Comparison of ENCODE assay signal across 2 cellular contexts in the genomic region with DNA sequence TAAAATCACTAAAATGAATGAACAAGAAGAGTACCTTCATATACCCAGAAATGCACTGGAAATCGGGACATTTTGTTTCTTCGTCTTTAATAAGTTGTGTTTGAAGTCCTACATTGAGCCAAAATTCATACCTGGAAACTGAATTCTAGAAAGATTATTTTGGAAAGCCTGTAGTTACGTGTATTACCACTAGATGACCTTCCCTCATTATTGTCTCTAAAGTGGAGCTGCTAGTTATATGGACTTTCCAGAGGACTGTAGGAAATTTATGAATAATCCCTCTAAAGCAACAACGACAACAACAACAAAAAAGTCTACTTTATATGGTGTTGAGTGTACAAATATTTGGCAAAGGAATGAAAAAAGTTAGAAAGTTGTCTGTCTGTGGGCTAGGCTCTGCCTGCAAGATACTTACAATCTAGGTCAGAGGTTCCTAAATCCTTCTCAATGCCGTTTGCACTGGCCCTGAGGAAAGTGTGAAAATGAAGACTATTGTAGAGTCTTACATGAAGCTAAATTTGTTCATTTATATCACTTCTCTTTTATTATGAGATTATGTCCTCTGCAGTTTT.
TF ChIP-seq lines count a peak whose summit lies in the region.

No MANE protein-coding gene starts in this region.

TF ChIP-seq in IMR-90, 13 proteins besides CTCF, POLR2A, EP300 and RAD21:
- TF ChIP-seq, protein P1, sequence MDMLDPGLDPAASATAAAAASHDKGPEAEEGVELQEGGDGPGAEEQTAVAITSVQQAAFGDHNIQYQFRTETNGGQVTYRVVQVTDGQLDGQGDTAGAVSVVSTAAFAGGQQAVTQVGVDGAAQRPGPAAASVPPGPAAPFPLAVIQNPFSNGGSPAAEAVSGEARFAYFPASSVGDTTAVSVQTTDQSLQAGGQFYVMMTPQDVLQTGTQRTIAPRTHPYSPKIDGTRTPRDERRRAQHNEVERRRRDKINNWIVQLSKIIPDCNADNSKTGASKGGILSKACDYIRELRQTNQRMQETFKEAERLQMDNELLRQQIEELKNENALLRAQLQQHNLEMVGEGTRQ (IDR thresholded peaks at IDR 0.05; ENCODE audit: low read depth, low read length), result no peak
- peak; percentile 45 for TF ChIP-seq SMC3 (IDR thresholded peaks at IDR 0.05; ENCODE audit: low read depth, low read length)
TF ChIP-seq in IMR-90: peak in this region for 1.

TF ChIP-seq in K562, 482 proteins besides CTCF, POLR2A, EP300 and RAD21:
- TF ChIP-seq CAMTA2 (CRISPR knock-in tag; conservative IDR thresholded peaks at IDR 0.05) (no peak), ARHGAP35 (IDR thresholded peaks at IDR 0.05; ENCODE audit: partially characterized antibody) (no peak), CREB3 (tag; conservative IDR thresholded peaks at IDR 0.05; ENCODE audit: low read depth) (no peak), SMARCE1 (IDR thresholded peaks at IDR 0.05) (no peak), ZKSCAN8 (CRISPR knock-in tag; IDR thresholded peaks at IDR 0.05) (no peak), NFIX (CRISPR knock-in tag; IDR thresholded peaks at IDR 0.05; ENCODE audit: low read depth) (no peak), SIN3A (IDR thresholded peaks at IDR 0.05; ENCODE audit: borderline replicate concordance in 2 of 2, control insufficient read depth in 1 of 2, low read depth in 2 of 2, low read length in 2 of 2) (no peak), ZNF384 (IDR thresholded peaks at IDR 0.05; ENCODE audit: low read depth, low read length) (no peak), NR2F6 (CRISPR knock-in tag; IDR thresholded peaks at IDR 0.05) (no peak), KAT2B (IDR thresholded peaks at IDR 0.05; ENCODE audit: low read depth, low read length) (no peak), ZNF778 (CRISPR knock-in tag; IDR thresholded peaks at IDR 0.05) (no peak)
- TF ChIP-seq, protein P2, sequence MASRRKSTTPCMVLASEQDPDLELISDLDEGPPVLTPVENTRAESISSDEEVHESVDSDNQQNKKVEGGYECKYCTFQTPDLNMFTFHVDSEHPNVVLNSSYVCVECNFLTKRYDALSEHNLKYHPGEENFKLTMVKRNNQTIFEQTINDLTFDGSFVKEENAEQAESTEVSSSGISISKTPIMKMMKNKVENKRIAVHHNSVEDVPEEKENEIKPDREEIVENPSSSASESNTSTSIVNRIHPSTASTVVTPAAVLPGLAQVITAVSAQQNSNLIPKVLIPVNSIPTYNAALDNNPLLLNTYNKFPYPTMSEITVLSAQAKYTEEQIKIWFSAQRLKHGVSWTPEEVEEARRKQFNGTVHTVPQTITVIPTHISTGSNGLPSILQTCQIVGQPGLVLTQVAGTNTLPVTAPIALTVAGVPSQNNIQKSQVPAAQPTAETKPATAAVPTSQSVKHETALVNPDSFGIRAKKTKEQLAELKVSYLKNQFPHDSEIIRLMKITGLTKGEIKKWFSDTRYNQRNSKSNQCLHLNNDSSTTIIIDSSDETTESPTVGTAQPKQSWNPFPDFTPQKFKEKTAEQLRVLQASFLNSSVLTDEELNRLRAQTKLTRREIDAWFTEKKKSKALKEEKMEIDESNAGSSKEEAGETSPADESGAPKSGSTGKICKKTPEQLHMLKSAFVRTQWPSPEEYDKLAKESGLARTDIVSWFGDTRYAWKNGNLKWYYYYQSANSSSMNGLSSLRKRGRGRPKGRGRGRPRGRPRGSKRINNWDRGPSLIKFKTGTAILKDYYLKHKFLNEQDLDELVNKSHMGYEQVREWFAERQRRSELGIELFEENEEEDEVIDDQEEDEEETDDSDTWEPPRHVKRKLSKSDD (conservative IDR thresholded peaks at IDR 0.05; ENCODE audit: low read length), result no peak
TF ChIP-seq in K562: peak in this region for 0.
